In genomic region chr7:1523838-1524237, GRCh38 we compare ENCODE assay signal across 1 cellular context.
TF ChIP-seq lines count a peak whose summit lies in the region.

No MANE protein-coding gene starts in this region.

TF ChIP-seq in A549, 52 proteins besides CTCF, POLR2A, EP300 and RAD21 (continued from another document):
- TF ChIP-seq BHLHE40 (IDR thresholded peaks at IDR 0.05; ENCODE audit: low read depth, low read length) (no peak), CEBPB (IDR thresholded peaks at IDR 0.05) (no peak), ZFP36 (IDR thresholded peaks at IDR 0.05; ENCODE audit: borderline replicate concordance, partially characterized antibody) (no peak), JUNB (IDR thresholded peaks at IDR 0.05) (no peak), JUN (IDR thresholded peaks at IDR 0.05) (no peak), NFE2L2 (conservative IDR thresholded peaks at IDR 0.05; ENCODE audit: low read length) (no peak)
